ENCODE assay signal across 14 cellular contexts in the genomic region with DNA sequence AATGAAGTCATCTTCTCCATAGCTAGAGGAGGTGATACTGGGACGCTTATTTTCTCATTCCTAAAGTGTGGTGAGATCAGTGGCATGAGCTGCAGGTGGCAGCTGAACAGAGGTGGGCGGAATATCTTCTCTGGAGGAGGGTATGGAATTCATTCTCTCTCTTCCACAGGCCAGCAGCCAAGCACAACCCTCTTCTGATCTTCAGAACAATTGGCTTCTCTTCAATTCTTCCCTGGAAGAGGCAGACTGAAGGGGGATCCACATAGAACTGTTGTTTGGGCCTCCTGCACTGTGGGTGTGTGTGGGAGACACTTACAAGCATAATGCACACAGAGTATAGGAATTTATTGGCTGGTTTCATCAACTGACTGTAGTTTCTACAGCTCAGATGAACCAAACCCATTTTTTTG.
A peak's percentile ranks its signal among the peaks of the same experiment; 100 is the strongest.
DNase-seq lines count a peak whose midpoint lies in the region; ATAC-seq and TF ChIP-seq lines count a peak whose summit lies in the region.
"Had no signal": no experiment of that assay in that cellular context is flagged by ENCODE, and none has a peak within 500 bp of the region (broad histone marks: within the 10 kb centered on the region; RNA-seq: fewer than 3 reads in every experiment).

No MANE protein-coding gene starts in this region.

- no peak overlapping the region for H3K4me3 ChIP-seq in Caco-2 (ENCODE audit: low read depth, low read length)
- H3K4me3 ChIP-seq in endodermal cell (ENCODE audit: low read length): no peak overlapping the region
- H3K4me3 ChIP-seq: psoas muscle had no signal

- H3K4me1 ChIP-seq in Caco-2 (peaks cover 28% of the 10 kb centered on the region), endodermal cell (ENCODE audit: control insufficient read depth, insufficient read depth, low read length) (peaks cover 24% of the 10 kb centered on the region)
- H3K4me1 ChIP-seq: psoas muscle had no signal

- H3K27me3 Mint-ChIP-seq in Caco-2 (ENCODE audit: insufficient read depth, unreplicated experiment): no peaks in the 10 kb centered on the region
- peaks cover 13% of the 10 kb centered on the region for H3K27me3 Mint-ChIP-seq in endodermal cell (ENCODE audit: insufficient read depth)
- no peaks in the 10 kb centered on the region for H3K27me3 Mint-ChIP-seq in CD4-positive, alpha-beta T cell

- TF ChIP-seq CTCF in Caco-2 (IDR thresholded peaks at IDR 0.05; ENCODE audit: insufficient read depth in 1 of 2, low read depth in 1 of 2, low read length in 1 of 2, severe bottlenecking in 1 of 2, unreplicated experiment in 1 of 2) (no peak), endodermal cell (conservative IDR thresholded peaks at IDR 0.05) (no peak)
- TF ChIP-seq CTCF in CD4-positive, alpha-beta T cell (IDR thresholded peaks at IDR 0.05): no peak

- no peak for ATAC-seq in CD4-positive, alpha-beta T cell (ENCODE audit: poor library complexity)
- ATAC-seq: psoas muscle had no signal

- H3K36me3 Mint-ChIP-seq in Caco-2 (ENCODE audit: insufficient read depth, unreplicated experiment) (no peaks in the 10 kb centered on the region), endodermal cell (ENCODE audit: low read depth) (no peaks in the 10 kb centered on the region)
- no peaks in the 10 kb centered on the region for H3K36me3 Mint-ChIP-seq in CD4-positive, alpha-beta T cell (ENCODE audit: low read depth)
- H3K36me3 Mint-ChIP-seq: CD14-positive monocyte had no signal

- no TSS peak for BruUV-seq in Caco-2 (replicated peaks; lab: Mats Ljungman, UMichigan)

- H3K9me3 Mint-ChIP-seq in Caco-2 (ENCODE audit: unreplicated experiment) (no peaks in the 10 kb centered on the region), endodermal cell (peaks cover 8% of the 10 kb centered on the region)
- H3K9me3 Mint-ChIP-seq in CD4-positive, alpha-beta T cell: no peaks in the 10 kb centered on the region
- H3K9me3 Mint-ChIP-seq: T-helper 1 cell treated with Interleukin-12 subunit alpha and Interleukin-12 subunit beta and Interleukin-4 antibody, amounts not matched to agents 30 μg/mL and 1 μg/mL, for 36 hours had no signal

- H3K27ac Mint-ChIP-seq in Caco-2 (ENCODE audit: unreplicated experiment): peak overlapping the region; percentile 75
- H3K27ac Mint-ChIP-seq in endodermal cell: peak overlapping the region; percentile 60
- H3K27ac Mint-ChIP-seq in CD4-positive, alpha-beta T cell: no peak overlapping the region
- H3K27ac Mint-ChIP-seq: CD14-positive monocyte; T-helper 1 cell treated with Interleukin-12 subunit alpha and Interleukin-12 subunit beta and Interleukin-4 antibody, amounts not matched to agents 30 μg/mL and 1 μg/mL, for 36 hours had no signal

- no peaks in the 10 kb centered on the region for H3K27me3 ChIP-seq in Caco-2 (replicated peaks; ENCODE audit: control insufficient read depth, insufficient read depth, low read length)
- no peaks in the 10 kb centered on the region for H3K27me3 ChIP-seq in endodermal cell (ENCODE audit: control insufficient read depth, insufficient read depth, low read length, poor library complexity, severe bottlenecking)
- no peaks in the 10 kb centered on the region for H3K27me3 ChIP-seq in CD4-positive, alpha-beta T cell (ENCODE audit: control insufficient read depth, insufficient read depth, low read length)

- 85% methylated on average over 2 of the region's 2 CpGs; no CpG with 5 or more reads in 1 of the 2 experiments for WGBS in endodermal cell (ENCODE audit: insufficient coverage in 1 of 2, insufficient read length in 1 of 2), 2 experiments

- CTCF ChIA-PET in Caco-2 (lab: Charles Lee): no interaction called here
- CTCF ChIA-PET in CD4-positive, alpha-beta T cell (lab: Charles Lee): interaction anchor here (1.4 kb wide), 1 partner anchor 180 kb away, joined by 3 read pairs; a partner anchor contains a TSS

- H3K4me1 Mint-ChIP-seq in Caco-2 (ENCODE audit: low read depth, unreplicated experiment) (peaks cover 27% of the 10 kb centered on the region), endodermal cell (peaks cover 52% of the 10 kb centered on the region)
- H3K4me1 Mint-ChIP-seq in CD4-positive, alpha-beta T cell (ENCODE audit: low read depth): peaks cover 55% of the 10 kb centered on the region

- no peak overlapping the region for H3K27ac ChIP-seq in endodermal cell (ENCODE audit: low read depth, low read length)
- no peak overlapping the region for H3K27ac ChIP-seq in CD4-positive, alpha-beta T cell (ENCODE audit: low read depth, low read length)
- H3K27ac ChIP-seq: psoas muscle had no signal

- POLR2A ChIA-PET in Caco-2 (lab: Charles Lee): no interaction called here
- POLR2A ChIA-PET in CD4-positive, alpha-beta T cell (lab: Charles Lee): no interaction called here

- no peaks in the 10 kb centered on the region for H3K36me3 ChIP-seq in Caco-2 (ENCODE audit: control insufficient read depth, insufficient read depth, low read length)
- no peaks in the 10 kb centered on the region for H3K36me3 ChIP-seq in endodermal cell (ENCODE audit: control insufficient read depth, insufficient read depth, low read length)

- H3K4me3 Mint-ChIP-seq in Caco-2 (ENCODE audit: unreplicated experiment) (no peak overlapping the region), endodermal cell (no peak overlapping the region)
- no peak overlapping the region for H3K4me3 Mint-ChIP-seq in CD4-positive, alpha-beta T cell
- H3K4me3 Mint-ChIP-seq: CD14-positive monocyte; T-helper 1 cell treated with Interleukin-12 subunit alpha and Interleukin-12 subunit beta and Interleukin-4 antibody, amounts not matched to agents 30 μg/mL and 1 μg/mL, for 36 hours had no signal

- no peak for DNase-seq in Caco-2
- DNase-seq in NCI-H226: peak; percentile 92
- no peak for DNase-seq in endodermal cell
- DNase-seq in putamen (ENCODE audit: low spot score): peak; percentile 26
- DNase-seq in cerebellar cortex (ENCODE audit: low spot score): no peak
- no peak for DNase-seq in Kasumi-1 (lab: John Stamatoyannopoulos, UW)
- DNase-seq in RKO (ENCODE audit: low spot score): no peak
- DNase-seq in CD4-positive, alpha-beta T cell: no peak
- DNase-seq: amniotic stem cell, GOT3, psoas muscle, substantia nigra had no signal

- no peak overlapping the region for H3K9ac ChIP-seq in endodermal cell (ENCODE audit: extremely low read depth, low read length, poor library complexity, severe bottlenecking)

- intact Hi-C loops in Caco-2 (cut with micrococcal nuclease; ENCODE audit: unreplicated experiment): loop anchor here (5.0 to 10.0 kb wide), 2 partner anchors 120 to 193 kb away; no protein-coding TSS in a partner anchor
- intact Hi-C loops in CD4-positive, alpha-beta T cell (cut with DNase I, micrococcal nuclease): no loop called here

- H3K9me3 ChIP-seq in Caco-2 (no peaks in the 10 kb centered on the region), endodermal cell (ENCODE audit: control insufficient read depth, low read length) (no peaks in the 10 kb centered on the region)
- no peaks in the 10 kb centered on the region for H3K9me3 ChIP-seq in CD4-positive, alpha-beta T cell (ENCODE audit: control insufficient read depth, low read length)
- H3K9me3 ChIP-seq: psoas muscle had no signal

Comparison
In these comparisons a context has a peak if more than half of its experiments do, and no peak if none do; other contexts are left out.
1. DNase-seq: peak in NCI-H226 (single experiment) and putamen (single experiment); none in Caco-2 (0 of 2), endodermal cell (single experiment), cerebellar cortex (single experiment), Kasumi-1 (0 of 2), RKO (single experiment) and CD4-positive, alpha-beta T cell (0 of 10).